11 cellular contexts compared by ENCODE assay signal in the genomic region with DNA sequence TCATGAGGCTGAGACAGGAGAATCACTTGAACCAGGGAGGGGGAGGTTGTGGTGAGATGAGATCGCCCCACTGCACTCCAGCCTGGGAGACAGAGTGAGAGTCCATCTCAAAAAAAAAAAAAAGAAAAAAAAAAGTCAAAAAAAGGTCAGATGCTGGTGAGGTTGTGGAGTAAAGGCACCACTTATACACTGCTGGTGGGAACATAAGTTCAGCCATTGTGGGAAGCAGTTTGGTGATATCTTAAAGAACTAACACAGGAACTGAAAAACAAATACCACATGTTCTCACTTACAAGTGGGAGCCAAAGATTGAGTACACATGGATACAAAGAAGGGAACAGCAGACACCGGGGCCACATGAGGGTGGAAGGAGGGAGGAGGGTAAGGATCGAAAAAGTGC.
"Had no signal": no experiment of that assay in that cellular context is flagged by ENCODE, and none has a peak within 500 bp of the region (broad histone marks: within the 10 kb centered on the region; RNA-seq: fewer than 3 reads in every experiment).

No MANE protein-coding gene starts in this region.

- H3K27ac Mint-ChIP-seq: GM23338, H9, HFFc6 had no signal

- H3K9ac ChIP-seq: GM23248 had no signal

- H3K4me3 ChIP-seq: GM23248, GM23338, HAP-1 had no signal

- DNase-seq: GM23248, GOT3, H7, H9, HCEC 1CT, HFFc6 had no signal

- H3K36me3 ChIP-seq: HAP-1 had no signal

- H2AFZ ChIP-seq: GM23248, GM23338 had no signal

- H3K4me2 ChIP-seq: GM23338 had no signal

- H3K4me3 Mint-ChIP-seq: GM23338, H9, HFFc6 had no signal

- H3K9me3 ChIP-seq: HAP-1 had no signal

- FAIRE-seq: H1, H54 had no signal

- H3K4me1 ChIP-seq: HAP-1 had no signal

- H3K27ac ChIP-seq: GM23248 had no signal

- H3K4me1 Mint-ChIP-seq: GM23338, H9 had no signal

- ATAC-seq: GM23338, HCT116 had no signal
